In genomic region chr4:128322986-128323385, GRCh38 we compare ENCODE assay signal across 12 cellular contexts. TPM values are rescaled to one million over a fixed set of nuclear protein-coding genes. Genes with fewer than 3 reads are reported as not detected.
DNase-seq lines count a peak whose midpoint lies in the region; ATAC-seq, FAIRE-seq and TF ChIP-seq lines count a peak whose summit lies in the region.
"Had no signal": no experiment of that assay in that cellular context is flagged by ENCODE, and none has a peak within 500 bp of the region (broad histone marks: within the 10 kb centered on the region; RNA-seq: fewer than 3 reads in every experiment).

No MANE protein-coding gene starts in this region.

- H3K27me3 ChIP-seq in endothelial cell of umbilical vein (ENCODE audit: control insufficient read depth in 2 of 2, insufficient read depth in 2 of 2, low read length in 2 of 2), result no peaks in the 10 kb centered on the region
- H3K27me3 ChIP-seq in trophoblast cell (ENCODE audit: insufficient read depth, low read length), result no peaks in the 10 kb centered on the region
- H3K27me3 ChIP-seq in GM23338 (ENCODE audit: insufficient read depth), result no peaks in the 10 kb centered on the region

- H4K20me1 ChIP-seq in endothelial cell of umbilical vein (replicated peaks; ENCODE audit: control insufficient read depth, extremely low read depth, insufficient read depth, low read length) (no peaks in the 10 kb centered on the region), GM23338 (replicated peaks; ENCODE audit: insufficient read depth) (no peaks in the 10 kb centered on the region)

- H4K12ac ChIP-seq in trophoblast cell (ENCODE audit: low read depth, low read length), result peak overlapping the region; percentile 13

- H3K79me2 ChIP-seq in endothelial cell of umbilical vein (ENCODE audit: control insufficient read depth, insufficient read depth, low read length) (no peaks in the 10 kb centered on the region), trophoblast cell (ENCODE audit: control insufficient read depth, insufficient read depth, low read length, poor library complexity) (peaks cover 4% of the 10 kb centered on the region), GM23338 (replicated peaks; ENCODE audit: insufficient read depth) (no peaks in the 10 kb centered on the region)

- H3K4ac ChIP-seq in trophoblast cell (ENCODE audit: low read depth, low read length), result peak overlapping the region; percentile 5

- H3F3A ChIP-seq in GM23338 (replicated peaks; ENCODE audit: low read depth), result no peaks in the 10 kb centered on the region

- WGBS in trophoblast cell (ENCODE audit: extremely low coverage, insufficient coverage, insufficient read length), result no CpG with 5 or more reads among the region's 2 CpGs

- H3K9ac ChIP-seq in endothelial cell of umbilical vein (replicated peaks; ENCODE audit: extremely low read depth, insufficient read depth, low read length), result peak overlapping the region; percentile 69
- no peak overlapping the region for H3K9ac ChIP-seq in trophoblast cell (ENCODE audit: low read length)

- no peak overlapping the region for H3K4me3 Mint-ChIP-seq in activated T-cell treated with anti-CD3 and anti-CD28 coated beads, Interleukin-2, amount 50 U/mL, for 72 hours
- no peak overlapping the region for H3K4me3 Mint-ChIP-seq in GM23338
- H3K4me3 Mint-ChIP-seq: effector memory CD8-positive, alpha-beta T cell; natural killer cell treated with Interleukin-12 subunit alpha and Interleukin-12 subunit beta and Interleukin-15 and Interleukin-18, amount 100 ng/mL, for 72 hours had no signal

- H3K36me3 Mint-ChIP-seq in activated T-cell treated with anti-CD3 and anti-CD28 coated beads, Interleukin-2, amount 50 U/mL, for 72 hours (ENCODE audit: insufficient read depth in 2 of 2), result no peaks in the 10 kb centered on the region
- H3K36me3 Mint-ChIP-seq in GM23338 (ENCODE audit: low read depth), result no peaks in the 10 kb centered on the region
- H3K36me3 Mint-ChIP-seq: natural killer cell treated with Interleukin-12 subunit alpha and Interleukin-12 subunit beta and Interleukin-15 and Interleukin-18, amount 100 ng/mL, for 72 hours had no signal

- H3K36me3 ChIP-seq in endothelial cell of umbilical vein (ENCODE audit: control insufficient read depth in 2 of 2, extremely low read depth in 1 of 2, insufficient read depth in 2 of 2, low read length in 2 of 2), result no peaks in the 10 kb centered on the region
- no peaks in the 10 kb centered on the region for H3K36me3 ChIP-seq in trophoblast cell (ENCODE audit: control insufficient read depth in 1 of 2, insufficient read depth in 2 of 2, low read length in 2 of 2)
- no peaks in the 10 kb centered on the region; the same call in 1 of the 2 replicates for H3K36me3 ChIP-seq in GM23338 (ENCODE audit: insufficient read depth)

- peak overlapping the region; percentile 75 for H2BK12ac ChIP-seq in trophoblast cell (ENCODE audit: low read length)

- H3K4me2 ChIP-seq in endothelial cell of umbilical vein (ENCODE audit: insufficient read depth, low read length), result peak overlapping the region; percentile 48
- peak overlapping the region; percentile 41 for H3K4me2 ChIP-seq in trophoblast cell (ENCODE audit: low read length)
- H3K4me2 ChIP-seq in GM23338, result no peak overlapping the region

- no peaks in the 10 kb centered on the region for H3K4me1 Mint-ChIP-seq in activated T-cell treated with anti-CD3 and anti-CD28 coated beads, Interleukin-2, amount 50 U/mL, for 72 hours (ENCODE audit: low read depth)
- H3K4me1 Mint-ChIP-seq in GM23338, result peaks cover 7% of the 10 kb centered on the region

- no peak overlapping the region for H3K27ac Mint-ChIP-seq in activated T-cell treated with anti-CD3 and anti-CD28 coated beads, Interleukin-2, amount 50 U/mL, for 72 hours
- H3K27ac Mint-ChIP-seq in GM23338, result no peak overlapping the region
- H3K27ac Mint-ChIP-seq: effector memory CD8-positive, alpha-beta T cell; natural killer cell treated with Interleukin-12 subunit alpha and Interleukin-12 subunit beta and Interleukin-15 and Interleukin-18, amount 100 ng/mL, for 72 hours had no signal

- POLR2A ChIA-PET in endothelial cell of umbilical vein (lab: Charles Lee), result interaction anchor here (1.4 kb wide), 1 partner anchor 35 kb away, joined by 4 read pairs; the partner anchor contains the start of gene PGRMC2

- no peak overlapping the region for H3K23ac ChIP-seq in trophoblast cell (ENCODE audit: low read length)

- peak overlapping the region; percentile 97 for H2BK5ac ChIP-seq in trophoblast cell (ENCODE audit: low read depth, low read length, poor library complexity)

- H3K9me2 ChIP-seq in GM23338 (ENCODE audit: insufficient read depth), result peaks cover 5% of the 10 kb centered on the region; the same call in 1 of the 2 replicates

- no peak overlapping the region for H3K4me3 ChIP-seq in endothelial cell of umbilical vein (replicated peaks in 1 of 3; ENCODE audit: insufficient read depth in 1 of 3, low read depth in 1 of 3, low read length in 3 of 3)
- no peak overlapping the region for H3K4me3 ChIP-seq in trophoblast cell (ENCODE audit: low read depth, low read length)
- no peak overlapping the region for H3K4me3 ChIP-seq in GM23338

- H3K9me3 ChIP-seq in endothelial cell of umbilical vein (replicated peaks; ENCODE audit: control insufficient read depth, insufficient read depth, low read length) (no peaks in the 10 kb centered on the region), trophoblast cell (ENCODE audit: insufficient read depth, low read depth, low read length) (no peaks in the 10 kb centered on the region)

- peak; percentile 74 for TF ChIP-seq POLR2A in endothelial cell of umbilical vein (IDR thresholded peaks at IDR 0.05; ENCODE audit: low read depth, low read length)

- peak; percentile 98 for FAIRE-seq in endothelial cell of umbilical vein (lab: Jason Lieb, UNC)

- TF ChIP-seq CTCF in endothelial cell of umbilical vein (IDR thresholded peaks at IDR 0.05; ENCODE audit: extremely low read depth in 1 of 2, insufficient read depth in 1 of 2, low read depth in 1 of 2, low read length in 2 of 2) (no peak), GM23338 (conservative IDR thresholded peaks at IDR 0.05; ENCODE audit: low read depth in 2 of 2) (no peak)

- peak overlapping the region; percentile 50 for H3K18ac ChIP-seq in trophoblast cell (ENCODE audit: low read length)

- H3K9me3 Mint-ChIP-seq in activated T-cell treated with anti-CD3 and anti-CD28 coated beads, Interleukin-2, amount 50 U/mL, for 72 hours, result no peaks in the 10 kb centered on the region
- H3K9me3 Mint-ChIP-seq in GM23338, result no peaks in the 10 kb centered on the region
- H3K9me3 Mint-ChIP-seq: effector memory CD8-positive, alpha-beta T cell; natural killer cell treated with Interleukin-12 subunit alpha and Interleukin-12 subunit beta and Interleukin-15 and Interleukin-18, amount 100 ng/mL, for 72 hours had no signal

- peaks cover 31% of the 10 kb centered on the region for H3K4me1 ChIP-seq in endothelial cell of umbilical vein (ENCODE audit: control insufficient read depth, extremely low read depth, insufficient read depth, low read length)
- H3K4me1 ChIP-seq in trophoblast cell (ENCODE audit: control insufficient read depth in 1 of 2, insufficient read depth in 2 of 2, low read length in 2 of 2), result peaks cover 12 to 15% of the 10 kb centered on the region in 2 experiments
- H3K4me1 ChIP-seq in GM23338 (ENCODE audit: insufficient read depth), result 0 out of 2 replicates have a peak, but pooled peaks cover 5% of the 10 kb centered on the region

- peak overlapping the region; percentile 96 for H3K27ac ChIP-seq in endothelial cell of umbilical vein (ENCODE audit: insufficient read depth, low read depth, low read length)
- peak overlapping the region; percentile 100 for H3K27ac ChIP-seq in trophoblast cell (ENCODE audit: low read depth, low read length)
- no peak overlapping the region for H3K27ac ChIP-seq in GM23338 (ENCODE audit: low read depth)

- intact Hi-C loops in endothelial cell of umbilical vein (cut with micrococcal nuclease), result loop anchor here (1.0 to 2.0 kb wide), 5 partner anchors 15 to 486 kb away; partner anchors contain the start of gene JADE1

- peak overlapping the region; percentile 98 for H2BK120ac ChIP-seq in trophoblast cell (ENCODE audit: insufficient read depth, low read length, poor library complexity)

- no peak for ATAC-seq in activated T-cell treated with anti-CD3 and anti-CD28 coated beads, Interleukin-2, amount 50 U/mL, for 72 hours (replicated peaks in 1 of 2)
- ATAC-seq in GM23338, result no peak
- ATAC-seq: effector memory CD8-positive, alpha-beta T cell; natural killer cell treated with Interleukin-12 subunit alpha and Interleukin-12 subunit beta and Interleukin-15 and Interleukin-18, amount 100 ng/mL, for 72 hours had no signal

- H3K79me1 ChIP-seq in trophoblast cell (ENCODE audit: low read length), result peaks cover 29% of the 10 kb centered on the region

- H4K91ac ChIP-seq in trophoblast cell (ENCODE audit: low read depth, low read length), result peak overlapping the region; percentile 97

- peak overlapping the region; percentile 26 for H2AK5ac ChIP-seq in trophoblast cell (ENCODE audit: low read length)

- H3K14ac ChIP-seq in trophoblast cell (ENCODE audit: low read length), result peak overlapping the region; percentile 66

- no peaks in the 10 kb centered on the region for H3K9me1 ChIP-seq in endothelial cell of umbilical vein (replicated peaks; ENCODE audit: control insufficient read depth, extremely low read depth, insufficient read depth, low read length)

- peak overlapping the region; percentile 72 for H4K8ac ChIP-seq in trophoblast cell (ENCODE audit: low read depth, low read length)

- no TSS peak for BruUV-seq in endothelial cell of umbilical vein (replicated peaks; lab: Mats Ljungman, UMichigan)

- H2AFZ ChIP-seq in endothelial cell of umbilical vein (ENCODE audit: low read depth, low read length) (peak overlapping the region; percentile 38), trophoblast cell (ENCODE audit: insufficient read depth, low read length, poor library complexity) (peak overlapping the region; percentile 42), GM23338 (no peak overlapping the region)

- peak; percentile 79 for DNase-seq in GM03348 (ENCODE audit: low spot score)
- DNase-seq in endothelial cell of umbilical vein (ENCODE audit: low read depth, low spot score), result peak; percentile 91
- peak; percentile 86 to 94 for DNase-seq in trophoblast cell
- no peak for DNase-seq in hepatic stellate cell (ENCODE audit: low spot score)
- DNase-seq in NCI-H82 (lab: John Stamatoyannopoulos, UW), result no peak
- no peak for DNase-seq in activated T-cell treated with anti-CD3 and anti-CD28 coated beads, Interleukin-2, amount 50 U/mL, for 72 hours
- no peak for DNase-seq in GM23338 (ENCODE audit: low spot score)
- DNase-seq: effector memory CD8-positive, alpha-beta T cell; NCI-H1417; stimulated activated CD8-positive, alpha-beta memory T cell treated with anti-CD3 and anti-CD28 coated beads, Interleukin-4, amount 100 ng/mL, for 48 hours had no signal

- no peaks in the 10 kb centered on the region for H3K27me3 Mint-ChIP-seq in activated T-cell treated with anti-CD3 and anti-CD28 coated beads, Interleukin-2, amount 50 U/mL, for 72 hours (ENCODE audit: low read depth)
- no peaks in the 10 kb centered on the region for H3K27me3 Mint-ChIP-seq in GM23338 (ENCODE audit: insufficient read depth, low read depth, poor library complexity)
- H3K27me3 Mint-ChIP-seq: effector memory CD8-positive, alpha-beta T cell; natural killer cell treated with Interleukin-12 subunit alpha and Interleukin-12 subunit beta and Interleukin-15 and Interleukin-18, amount 100 ng/mL, for 72 hours had no signal

- dilution Hi-C loops in endothelial cell of umbilical vein (cut with MboI; ENCODE audit: extremely low pct_ligation_motif_present, low sequenced_read_pairs), result no loop called here

- CTCF ChIA-PET in endothelial cell of umbilical vein (lab: Charles Lee), result interaction anchor here (0.8 to 2.8 kb wide), 8 partner anchors 10 to 132 kb away, joined by 3 to 18 read pairs (median 4); no protein-coding TSS in a partner anchor

RNA-seq across cellular contexts. Expression of gene PGRMC2, which starts 35.4 kb away (rescaled TPM):
- polyA plus RNA-seq in PFSK-1 (2012; ENCODE audit: insufficient read length, low read depth), result 54.8 TPM
- 58.1 and 63.4 TPM in 2 replicates for total RNA-seq in endothelial cell of umbilical vein
- polyA plus RNA-seq in endothelial cell of umbilical vein, result 6.9 and 10.1 TPM in 2 replicates
- 15.8 and 18.2 TPM in 2 replicates for polyA plus RNA-seq in endothelial cell of umbilical vein (2011; cell fraction: cytosol; rRNA removed)
- polyA plus RNA-seq in endothelial cell of umbilical vein (2011; cell fraction: nucleus; rRNA removed), result 9.5 and 12.6 TPM in 2 replicates
- polyA plus RNA-seq in endothelial cell of umbilical vein (2012), result 66.0 and 93.3 TPM in 2 replicates
- polyA minus RNA-seq in endothelial cell of umbilical vein, result 4.5 and 5.0 TPM in 2 replicates
- polyA minus RNA-seq in endothelial cell of umbilical vein (2011; cell fraction: cytosol; rRNA and poly(A)+ RNA removed), result 5.4 TPM
- polyA minus RNA-seq in endothelial cell of umbilical vein (2011; cell fraction: nucleus; rRNA and poly(A)+ RNA removed), result 5.4 and 8.5 TPM in 2 replicates
- polyA plus RNA-seq in trophoblast cell (2013), result 223 and 226 TPM in 2 replicates
- 10 to 100 TPM; 37.0 to 41.0 TPM for total RNA-seq in activated T-cell treated with anti-CD3 and anti-CD28 coated beads, Interleukin-2, amount 50 U/mL, for 72 hours
- 61.9 and 74.5 TPM in 2 replicates for total RNA-seq in GM23338 (2014; rRNA removed; shearing (Covaris generic))
- polyA plus RNA-seq in GM23338 (2016; fragmentation: Nextera tagmentation; extraction: Ambion mirVana), result 33.7 and 40.2 TPM in 2 replicates

Comparison
In these comparisons a context has a peak if more than half of its experiments do, and no peak if none do; other contexts are left out.
1. DNase-seq: peak in GM03348 (single experiment), endothelial cell of umbilical vein (single experiment) and trophoblast cell (2 of 2); none in hepatic stellate cell (single experiment), NCI-H82 (single experiment), activated T-cell treated with anti-CD3 and anti-CD28 coated beads, Interleukin-2, amount 50 U/mL, for 72 hours (0 of 2) and GM23338 (single experiment).